In the genomic region with DNA sequence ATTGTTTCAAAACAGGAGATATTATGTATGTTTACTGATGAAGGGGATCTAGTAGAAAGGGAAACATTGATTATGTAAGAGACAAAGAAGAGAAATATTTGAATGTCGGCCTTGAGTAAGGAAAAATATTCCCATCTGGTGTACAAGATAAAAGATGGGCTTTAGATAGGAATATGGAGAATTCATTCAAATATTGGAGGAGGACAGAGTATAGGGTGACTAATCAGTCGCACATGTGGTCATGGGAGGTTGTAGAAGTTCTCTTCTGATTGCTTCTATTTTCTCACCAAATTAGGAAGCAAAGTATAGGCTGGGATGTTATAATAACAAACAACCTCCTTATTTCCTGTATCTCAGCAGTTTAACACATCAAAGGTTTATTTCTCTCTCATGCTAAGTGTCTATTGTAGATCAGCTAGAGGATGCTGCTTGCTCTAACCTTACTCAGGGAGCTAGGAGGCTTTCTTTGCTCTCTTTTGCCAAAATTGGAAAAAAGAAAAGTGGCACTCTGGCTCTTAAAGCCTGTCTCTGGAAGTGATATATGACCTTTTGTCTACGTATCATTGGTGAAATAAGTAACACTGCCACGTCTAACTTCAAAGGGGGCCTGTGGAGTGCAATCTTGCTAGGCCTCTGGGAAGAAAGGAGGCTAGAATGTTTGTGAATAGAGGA, we compare ENCODE assay signal across 12 cellular contexts. TPM values are rescaled to one million over a fixed set of nuclear protein-coding genes. Genes with fewer than 3 reads are reported as not detected.
DNase-seq lines count a peak whose midpoint lies in the region; ATAC-seq and TF ChIP-seq lines count a peak whose summit lies in the region.
"Had no signal": no experiment of that assay in that cellular context is flagged by ENCODE, and none has a peak within 500 bp of the region (broad histone marks: within the 10 kb centered on the region; RNA-seq: fewer than 3 reads in every experiment).

No MANE protein-coding gene starts in this region.

- intact Hi-C loops in left colon (cut with DNase I, micrococcal nuclease), result loop anchor here in 1 of 2 donors (10.0 kb wide), 1 partner anchor 672 kb away; no protein-coding TSS in a partner anchor

- peaks cover 4% of the 10 kb centered on the region for H3K9me3 Mint-ChIP-seq in activated CD8-positive, alpha-beta memory T cell treated with anti-CD3 and anti-CD28 coated beads, Interleukin-2, amount 10 ng/mL, durations not matched to agents 7 days and 5 days (ENCODE audit: low read depth)
- H3K9me3 Mint-ChIP-seq in T-cell (no peaks in the 10 kb centered on the region), progenitor cell of endocrine pancreas (ENCODE audit: low read depth) (peaks cover 3% of the 10 kb centered on the region)

- ATAC-seq in activated CD8-positive, alpha-beta memory T cell treated with anti-CD3 and anti-CD28 coated beads, Interleukin-2, amount 10 ng/mL, durations not matched to agents 7 days and 5 days, result no peak
- peak; percentile 66 to 93 (median 80) for ATAC-seq in T-cell (replicated peaks in 1 of 4)
- ATAC-seq in left colon, result no peak
- ATAC-seq: HepG2 had no signal

- no peak for DNase-seq in activated CD8-positive, alpha-beta memory T cell treated with anti-CD3 and anti-CD28 coated beads, Interleukin-2, amount 10 ng/mL, durations not matched to agents 7 days and 5 days
- DNase-seq in activated CD8-positive, alpha-beta memory T cell treated with anti-CD3 and anti-CD28 coated beads, Interleukin-2, amount 50 U/mL, for 48 hours, result no peak
- DNase-seq in T-cell (no peak), choroid plexus epithelial cell (ENCODE audit: low read depth) (peak; percentile 23), progenitor cell of endocrine pancreas (ENCODE audit: low spot score, unreplicated experiment) (no peak), left colon (no peak), globus pallidus (ENCODE audit: low spot score) (no peak), islet precursor cell (no peak)
- DNase-seq: ACHN, DMS79, upper lobe of right lung had no signal

- peaks cover 33% of the 10 kb centered on the region for H3K36me3 Mint-ChIP-seq in activated CD8-positive, alpha-beta memory T cell treated with anti-CD3 and anti-CD28 coated beads, Interleukin-2, amount 10 ng/mL, durations not matched to agents 7 days and 5 days
- H3K36me3 Mint-ChIP-seq in T-cell (peaks cover 16% of the 10 kb centered on the region), progenitor cell of endocrine pancreas (ENCODE audit: insufficient read depth) (peaks cover 13% of the 10 kb centered on the region)

- POLR2A ChIA-PET in T-cell (lab: Charles Lee), result no interaction called here

- no peak overlapping the region for H3K27ac Mint-ChIP-seq in activated CD8-positive, alpha-beta memory T cell treated with anti-CD3 and anti-CD28 coated beads, Interleukin-2, amount 10 ng/mL, durations not matched to agents 7 days and 5 days
- peak overlapping the region; percentile 87 to 92 for H3K27ac Mint-ChIP-seq in T-cell
- no peak overlapping the region for H3K27ac Mint-ChIP-seq in progenitor cell of endocrine pancreas

- CTCF ChIA-PET in activated CD8-positive, alpha-beta memory T cell treated with anti-CD3 and anti-CD28 coated beads, Interleukin-2, amount 10 ng/mL, durations not matched to agents 7 days and 5 days (lab: Charles Lee), result interaction anchor here (1.4 to 1.6 kb wide), 2 partner anchors 10 to 442 kb away, joined by 5 read pairs; no protein-coding TSS in a partner anchor
- CTCF ChIA-PET in T-cell (lab: Charles Lee), result interaction anchor here (0.6 to 3.3 kb wide), 5 partner anchors 8 to 653 kb away, joined by 3 to 12 read pairs (median 5); partner anchors contain the start of gene HINT3 (in 1 of the 2)

- peaks cover 41% of the 10 kb centered on the region for H3K4me1 Mint-ChIP-seq in activated CD8-positive, alpha-beta memory T cell treated with anti-CD3 and anti-CD28 coated beads, Interleukin-2, amount 10 ng/mL, durations not matched to agents 7 days and 5 days
- H3K4me1 Mint-ChIP-seq in T-cell, result peaks cover 49 to 51% (median 50%) of the 10 kb centered on the region in 3 donors
- peaks cover 16% of the 10 kb centered on the region for H3K4me1 Mint-ChIP-seq in progenitor cell of endocrine pancreas (ENCODE audit: low read depth)

- no peak for TF ChIP-seq CTCF in choroid plexus epithelial cell (conservative IDR thresholded peaks at IDR 0.05; ENCODE audit: low read depth, low read length)
- TF ChIP-seq CTCF in progenitor cell of endocrine pancreas (IDR thresholded peaks at IDR 0.05; ENCODE audit: unreplicated experiment), result no peak

- H3K4me3 ChIP-seq in choroid plexus epithelial cell (ENCODE audit: low read depth, low read length), result no peak overlapping the region

- H3K4me3 Mint-ChIP-seq in activated CD8-positive, alpha-beta memory T cell treated with anti-CD3 and anti-CD28 coated beads, Interleukin-2, amount 10 ng/mL, durations not matched to agents 7 days and 5 days, result peak overlapping the region; percentile 80
- H3K4me3 Mint-ChIP-seq in T-cell, result peak overlapping the region; percentile 82 to 90 (median 84)
- H3K4me3 Mint-ChIP-seq in progenitor cell of endocrine pancreas (ENCODE audit: low read depth), result peak overlapping the region; percentile 85

- H3K27me3 Mint-ChIP-seq in activated CD8-positive, alpha-beta memory T cell treated with anti-CD3 and anti-CD28 coated beads, Interleukin-2, amount 10 ng/mL, durations not matched to agents 7 days and 5 days, result peaks cover 37% of the 10 kb centered on the region
- peaks cover 5 to 7% of the 10 kb centered on the region in 2 donors for H3K27me3 Mint-ChIP-seq in T-cell
- peaks cover 5% of the 10 kb centered on the region for H3K27me3 Mint-ChIP-seq in progenitor cell of endocrine pancreas

RNA-seq across cellular contexts. Expression of gene HDDC2, which starts 1.2 kb away (rescaled TPM):
- total RNA-seq in activated CD8-positive, alpha-beta memory T cell treated with anti-CD3 and anti-CD28 coated beads, Interleukin-2, amount 10 ng/mL, durations not matched to agents 7 days and 5 days, result 10 to 100 TPM; 57.8 to 61.7 TPM
- 10 to 100 TPM; 32.0 to 48.0 (median 42.1) TPM for total RNA-seq in T-cell
- 49.4 and 55.8 TPM in 2 replicates for total RNA-seq in progenitor cell of endocrine pancreas
- total RNA-seq in left colon, result 10 to 100 TPM; 40.7 to 45.6 TPM

Comparison
In these comparisons a context has a peak if more than half of its experiments do, and no peak if none do; other contexts are left out.
1. ATAC-seq: peak in T-cell (4 of 4); none in activated CD8-positive, alpha-beta memory T cell treated with anti-CD3 and anti-CD28 coated beads, Interleukin-2, amount 10 ng/mL, durations not matched to agents 7 days and 5 days (single experiment) and left colon (single experiment).
2. H3K27ac Mint-ChIP-seq: peak in T-cell (2 of 2); none in activated CD8-positive, alpha-beta memory T cell treated with anti-CD3 and anti-CD28 coated beads, Interleukin-2, amount 10 ng/mL, durations not matched to agents 7 days and 5 days (single experiment) and progenitor cell of endocrine pancreas (single experiment).
3. Peak in every context shown above with its lines, with median percentiles within 50 percentile points of each other: H3K4me3 Mint-ChIP-seq.